1 cellular context compared by ENCODE assay signal in genomic region chr4:82896755-82897154, GRCh38.
TF ChIP-seq lines count a peak whose summit lies in the region.

No MANE protein-coding gene starts in this region.

TF ChIP-seq in GM12878, 131 proteins besides CTCF, POLR2A, EP300 and RAD21:
- TF ChIP-seq NFIC (IDR thresholded peaks at IDR 0.05; ENCODE audit: low read depth, low read length) = no peak
- no peak for TF ChIP-seq CREM (IDR thresholded peaks at IDR 0.05; ENCODE audit: low read depth)
- no peak for TF ChIP-seq SIN3A (IDR thresholded peaks at IDR 0.05; ENCODE audit: low read depth, low read length)
- no peak for TF ChIP-seq KAT2A (conservative IDR thresholded peaks at IDR 0.05; ENCODE audit: control insufficient read depth, low read depth, low read length)
- no peak for TF ChIP-seq MTA3 (IDR thresholded peaks at IDR 0.05; ENCODE audit: borderline replicate concordance, low read length)
